1 cellular context compared by ENCODE assay signal in genomic region chr1:39386997-39387396, GRCh38.
A peak's percentile ranks its signal among the peaks of the same experiment; 100 is the strongest.
TF ChIP-seq lines count a peak whose summit lies in the region.

No MANE protein-coding gene starts in this region.

TF ChIP-seq in liver, 16 proteins besides CTCF, POLR2A, EP300 and RAD21 (continued from another document):
- TF ChIP-seq GABPA (IDR thresholded peaks at IDR 0.05 in 1 of 2, conservative IDR thresholded peaks at IDR 0.05 in 1 of 2) (no peak), YY1 (IDR thresholded peaks at IDR 0.05) (peak; percentile 45), RXRA (IDR thresholded peaks at IDR 0.05) (peak in 1 of 2 donors; percentile 55), MAX (IDR thresholded peaks at IDR 0.05) (no peak), SP1 (IDR thresholded peaks at IDR 0.05) (peak; percentile 35), FOXA1 (IDR thresholded peaks at IDR 0.05) (no peak)
